8 cellular contexts compared by ENCODE assay signal in the genomic region with DNA sequence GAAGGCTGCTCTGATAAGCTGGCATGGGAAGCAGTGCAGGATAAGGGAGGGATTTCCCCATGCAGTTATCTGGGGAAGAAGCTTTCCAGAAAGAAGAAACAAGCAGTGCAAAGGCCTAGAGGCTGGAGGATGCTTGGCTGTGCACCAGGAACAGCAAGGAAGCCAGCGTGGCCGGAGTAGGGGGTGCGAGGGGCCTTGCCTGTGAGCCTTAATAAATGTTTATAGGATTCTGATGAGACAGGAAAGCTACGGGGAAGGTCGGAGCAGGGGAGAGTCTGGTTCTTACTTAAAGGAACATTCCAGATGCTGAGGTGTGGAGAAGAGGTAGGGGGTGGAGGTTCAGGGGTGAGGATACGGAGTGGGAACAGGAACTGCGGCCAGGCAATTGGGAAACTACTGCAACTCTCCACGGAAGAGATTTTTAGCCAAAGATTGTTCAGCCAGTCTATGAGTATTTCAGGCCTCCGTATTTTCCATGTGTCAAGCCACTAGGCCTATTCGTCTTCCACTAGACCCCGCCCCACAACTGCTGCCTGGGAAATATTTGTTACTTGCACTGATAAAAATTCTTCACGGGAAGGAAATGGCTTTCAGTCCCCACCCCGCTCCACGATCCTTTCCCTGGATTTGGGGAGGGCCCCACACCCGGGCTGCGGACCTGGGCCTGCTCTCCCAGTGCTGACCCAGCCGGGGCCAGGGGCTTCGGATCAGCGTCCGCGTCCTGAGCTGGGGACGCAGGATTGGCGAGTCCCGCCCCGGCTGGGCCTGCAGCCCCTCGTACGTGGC. TPM values are rescaled to one million over a fixed set of nuclear protein-coding genes. Genes with fewer than 3 reads are reported as not detected.
DNase-seq lines count a peak whose midpoint lies in the region; TF ChIP-seq lines count a peak whose summit lies in the region.

No MANE protein-coding gene starts in this region.

- peaks cover 61% of the 10 kb centered on the region for H3K4me1 Mint-ChIP-seq in stimulated activated naive CD8-positive, alpha-beta T cell treated with anti-CD3 and anti-CD28 coated beads, Interleukin-15, Interleukin-2, amounts not matched to agents 100 ng/mL and 50 ng/mL, for 24 hours (ENCODE audit: low read depth)

- H3K9me3 ChIP-seq in mucosa of rectum (ENCODE audit: control insufficient read depth in 2 of 2, low read length in 2 of 2) = no peaks in the 10 kb centered on the region

- H3K9ac ChIP-seq in mucosa of rectum (ENCODE audit: low read depth in 1 of 2, low read length in 2 of 2) = peak overlapping the region; percentile 73 to 76

- no peak for TF ChIP-seq CTCF in epithelial cell of proximal tubule (conservative IDR thresholded peaks at IDR 0.05; ENCODE audit: low read depth, low read length)

- peaks cover 40% of the 10 kb centered on the region for H3K36me3 Mint-ChIP-seq in stimulated activated naive CD8-positive, alpha-beta T cell treated with anti-CD3 and anti-CD28 coated beads, Interleukin-15, Interleukin-2, amounts not matched to agents 100 ng/mL and 50 ng/mL, for 24 hours (ENCODE audit: low read depth)

- no peaks in the 10 kb centered on the region for H3K27me3 ChIP-seq in mucosa of rectum (ENCODE audit: control insufficient read depth in 2 of 2, insufficient read depth in 2 of 2, low read length in 2 of 2)

- no peaks in the 10 kb centered on the region for H3K27me3 Mint-ChIP-seq in stimulated activated naive CD8-positive, alpha-beta T cell treated with anti-CD3 and anti-CD28 coated beads, Interleukin-15, Interleukin-2, amounts not matched to agents 100 ng/mL and 50 ng/mL, for 24 hours

- H3K4me3 ChIP-seq in epithelial cell of proximal tubule (ENCODE audit: low read depth, low read length) (peak overlapping the region; percentile 83), mucosa of rectum (ENCODE audit: low read length in 2 of 2) (peak overlapping the region; percentile 75 to 92)

- no peaks in the 10 kb centered on the region for H3K36me3 ChIP-seq in mucosa of rectum (ENCODE audit: control insufficient read depth in 2 of 2, insufficient read depth in 2 of 2, low read length in 2 of 2)

- H3K27ac Mint-ChIP-seq in stimulated activated naive CD8-positive, alpha-beta T cell treated with anti-CD3 and anti-CD28 coated beads, Interleukin-15, Interleukin-2, amounts not matched to agents 100 ng/mL and 50 ng/mL, for 24 hours = peak overlapping the region; percentile 91

- H3K27ac ChIP-seq in mucosa of rectum (ENCODE audit: low read depth in 2 of 2, low read length in 2 of 2) = peak overlapping the region; percentile 66 to 85

- no peaks in the 10 kb centered on the region for H3K9me3 Mint-ChIP-seq in stimulated activated naive CD8-positive, alpha-beta T cell treated with anti-CD3 and anti-CD28 coated beads, Interleukin-15, Interleukin-2, amounts not matched to agents 100 ng/mL and 50 ng/mL, for 24 hours

- peaks cover 8 to 15% of the 10 kb centered on the region in 2 donors for H3K4me1 ChIP-seq in mucosa of rectum (ENCODE audit: control insufficient read depth in 2 of 2, insufficient read depth in 2 of 2, low read length in 2 of 2)

- DNase-seq in NCI-H2029 (lab: John Stamatoyannopoulos, UW) (peak; percentile 19), NCI-H2029 treated with DMSO at 0.1 percent for 48 hours (lab: John Stamatoyannopoulos, UW) (no peak), HCEC 1CT (peak; percentile 32), NAMALWA (ENCODE audit: low spot score) (peak; percentile 47), epithelial cell of proximal tubule (ENCODE audit: low read depth) (no peak)
- DNase-seq in activated CD8-positive, alpha-beta memory T cell treated with anti-CD3 and anti-CD28 coated beads for 24 hours = peak; percentile 77

- H3K4me3 Mint-ChIP-seq in stimulated activated naive CD8-positive, alpha-beta T cell treated with anti-CD3 and anti-CD28 coated beads, Interleukin-15, Interleukin-2, amounts not matched to agents 100 ng/mL and 50 ng/mL, for 24 hours = peak overlapping the region; percentile 92

RNA-seq across cellular contexts. Expression of a gene that starts 0.5 kb away (rescaled TPM):
- total RNA-seq in epithelial cell of proximal tubule = 16.1 and 16.7 TPM in 2 replicates

RNA-seq across cellular contexts. Expression of a gene that starts 32.2 kb away (rescaled TPM):
- not detected in 2 replicates for total RNA-seq in epithelial cell of proximal tubule

RNA-seq across cellular contexts. Expression of a gene that starts 40.0 kb away (rescaled TPM):
- total RNA-seq in epithelial cell of proximal tubule = 17.6 and 24.6 TPM in 2 replicates

Comparison
In these comparisons a context has a peak if more than half of its experiments do, and no peak if none do; other contexts are left out.
1. DNase-seq: peak in NCI-H2029 (single experiment), HCEC 1CT (single experiment), NAMALWA (single experiment) and activated CD8-positive, alpha-beta memory T cell treated with anti-CD3 and anti-CD28 coated beads for 24 hours (single experiment); none in NCI-H2029 treated with DMSO at 0.1 percent for 48 hours (single experiment) and epithelial cell of proximal tubule (single experiment).